ENCODE assay signal across 1 cellular context in the genomic region with DNA sequence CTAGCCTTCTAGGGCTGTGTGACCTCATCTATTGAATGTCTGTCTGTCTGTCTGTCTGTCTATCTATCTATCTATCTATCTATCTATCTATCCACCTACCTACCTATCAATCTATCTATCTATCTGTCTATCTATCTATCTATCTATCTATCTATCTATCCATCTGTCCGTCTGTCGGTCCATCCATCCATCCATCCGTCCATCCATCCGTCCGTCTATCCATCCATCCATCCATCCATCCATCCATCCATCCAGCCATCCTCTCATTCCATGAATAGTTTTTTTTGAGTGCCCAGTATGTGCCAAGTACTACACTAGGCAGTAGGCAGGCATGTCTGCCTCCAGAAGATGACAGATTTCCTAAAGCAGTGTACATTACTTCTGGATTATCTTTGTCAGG.
TF ChIP-seq lines count a peak whose summit lies in the region.

No MANE protein-coding gene starts in this region.

TF ChIP-seq in K562, 482 proteins besides CTCF, POLR2A, EP300 and RAD21 (continued from another document):
- TF ChIP-seq SMAD2 (IDR thresholded peaks at IDR 0.05; ENCODE audit: low read depth, low read length), result no peak
- TF ChIP-seq, protein P1, sequence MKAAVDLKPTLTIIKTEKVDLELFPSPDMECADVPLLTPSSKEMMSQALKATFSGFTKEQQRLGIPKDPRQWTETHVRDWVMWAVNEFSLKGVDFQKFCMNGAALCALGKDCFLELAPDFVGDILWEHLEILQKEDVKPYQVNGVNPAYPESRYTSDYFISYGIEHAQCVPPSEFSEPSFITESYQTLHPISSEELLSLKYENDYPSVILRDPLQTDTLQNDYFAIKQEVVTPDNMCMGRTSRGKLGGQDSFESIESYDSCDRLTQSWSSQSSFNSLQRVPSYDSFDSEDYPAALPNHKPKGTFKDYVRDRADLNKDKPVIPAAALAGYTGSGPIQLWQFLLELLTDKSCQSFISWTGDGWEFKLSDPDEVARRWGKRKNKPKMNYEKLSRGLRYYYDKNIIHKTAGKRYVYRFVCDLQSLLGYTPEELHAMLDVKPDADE (conservative IDR thresholded peaks at IDR 0.05; ENCODE audit: control insufficient read depth, low read depth, low read length), result no peak
